Comparison of ENCODE assay signal across 29 cellular contexts in the genomic region with DNA sequence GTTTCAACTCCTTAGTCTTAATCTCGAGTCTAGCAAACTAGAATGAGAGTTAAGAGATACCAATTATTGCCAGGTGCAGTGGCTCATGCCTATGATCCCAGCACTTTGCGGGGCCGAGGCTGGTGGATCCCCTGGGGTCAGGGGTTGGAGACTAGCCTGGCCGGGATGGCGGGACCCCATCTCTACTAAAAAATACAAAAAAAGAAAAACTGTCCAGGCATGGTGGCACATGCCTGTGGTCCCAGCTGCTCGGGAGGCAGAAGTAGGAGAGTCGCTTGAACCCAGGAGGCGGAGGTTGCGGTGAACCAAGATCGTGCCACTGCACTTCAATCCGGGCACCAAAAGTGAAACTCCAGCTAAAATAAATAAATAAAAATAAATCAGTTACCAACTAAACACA.
"Had no signal": no experiment of that assay in that cellular context is flagged by ENCODE, and none has a peak within 500 bp of the region (broad histone marks: within the 10 kb centered on the region; RNA-seq: fewer than 3 reads in every experiment).

No MANE protein-coding gene starts in this region.

- H3K27me3 Mint-ChIP-seq: naive thymus-derived CD8-positive, alpha-beta T cell; progenitor cell of endocrine pancreas; stimulated activated naive B cell treated with anti-CD40 and anti-IgM and Interleukin-4, amounts not matched to agents 10 μg/mL and 1 μg/mL and 100 μg/mL, for 72 hours; stimulated activated naive CD8-positive, alpha-beta T cell treated with anti-CD3 and anti-CD28 coated beads, Interleukin-15, Interleukin-2, amounts not matched to agents 100 ng/mL and 50 ng/mL, for 24 hours had no signal

- H3K4me1 Mint-ChIP-seq: immature natural killer cell; naive thymus-derived CD8-positive, alpha-beta T cell; nephron; neural progenitor cell; stimulated activated naive B cell treated with anti-CD40 and anti-IgM and Interleukin-4, amounts not matched to agents 10 μg/mL and 1 μg/mL and 100 μg/mL, for 72 hours had no signal

- H3K27me3 ChIP-seq: neural progenitor cell, neutrophil, right atrium auricular region, right lobe of liver, suprapubic skin, tibial artery, upper lobe of right lung had no signal

- H3K9me3 Mint-ChIP-seq: nephron had no signal

- DNase-seq: hypothalamus; immature natural killer cell; left ventricle myocardium inferior; lower lobe of right lung; mammary epithelial cell; mesenchymal stem cell; naive thymus-derived CD8-positive, alpha-beta T cell; occipital lobe; stimulated activated CD4-positive, alpha-beta T cell treated with anti-CD3 and anti-CD28 coated beads, Interleukin-12 subunit alpha, Interleukin-12 subunit beta, amount 100 ng/mL, for 4 hours; stimulated activated CD4-positive, alpha-beta T cell treated with anti-CD3 and anti-CD28 coated beads, Interleukin-15, amount 100 ng/mL, for 24 hours; stimulated activated CD4-positive, alpha-beta T cell treated with anti-CD3 and anti-CD28 coated beads, Interleukin-2, amount 100 ng/mL, for 24 hours; stimulated activated CD4-positive, alpha-beta T cell treated with anti-CD3 and anti-CD28 coated beads, Interleukin-4, amount 100 ng/mL, for 1 hour; stimulated activated naive B cell treated with anti-CD40 and anti-IgM and Interleukin-4, amounts not matched to agents 10 μg/mL and 1 μg/mL and 100 μg/mL, for 72 hours; tibial artery; trophoblast cell; upper lobe of right lung had no signal

- H3K36me3 ChIP-seq: left ventricle myocardium inferior, lower lobe of right lung, neural progenitor cell, neutrophil, right atrium auricular region, right lobe of liver, suprapubic skin, thoracic aorta, tibial artery, upper lobe of right lung had no signal

- H3K27ac ChIP-seq: left ventricle myocardium inferior, lower lobe of right lung, neural progenitor cell, neutrophil, parathyroid adenoma, right atrium auricular region, right lobe of liver, suprapubic skin, thoracic aorta, tibial artery, upper lobe of right lung had no signal

- H3K9ac ChIP-seq: neural progenitor cell, parathyroid adenoma had no signal

- H3K4me3 Mint-ChIP-seq: immature natural killer cell; naive thymus-derived CD8-positive, alpha-beta T cell; nephron; neural progenitor cell; stimulated activated naive B cell treated with anti-CD40 and anti-IgM and Interleukin-4, amounts not matched to agents 10 μg/mL and 1 μg/mL and 100 μg/mL, for 72 hours; stimulated activated naive CD8-positive, alpha-beta T cell treated with anti-CD3 and anti-CD28 coated beads, Interleukin-15, Interleukin-2, amounts not matched to agents 100 ng/mL and 50 ng/mL, for 24 hours had no signal

- H3K4me2 ChIP-seq: neural progenitor cell, smooth muscle cell had no signal

- ATAC-seq: lower lobe of right lung; naive thymus-derived CD8-positive, alpha-beta T cell; right lobe of liver; stimulated activated naive B cell treated with anti-CD40 and anti-IgM and Interleukin-4, amounts not matched to agents 10 μg/mL and 1 μg/mL and 100 μg/mL, for 72 hours; upper lobe of right lung had no signal

- H3K4me3 ChIP-seq: left ventricle myocardium inferior, lower lobe of right lung, neural progenitor cell, right atrium auricular region, right lobe of liver, smooth muscle cell, suprapubic skin, thoracic aorta, tibial artery, upper lobe of right lung had no signal

- H3K9me3 ChIP-seq: neutrophil, right atrium auricular region, right lobe of liver, suprapubic skin, thoracic aorta, upper lobe of right lung had no signal

- FAIRE-seq: islet of Langerhans, urothelium cell line had no signal

- H3K36me3 Mint-ChIP-seq: stimulated activated naive B cell treated with anti-CD40 and anti-IgM and Interleukin-4, amounts not matched to agents 10 μg/mL and 1 μg/mL and 100 μg/mL, for 72 hours had no signal

- H3K79me2 ChIP-seq: parathyroid adenoma had no signal

- H3K4me1 ChIP-seq: left ventricle myocardium inferior, lower lobe of right lung, neural progenitor cell, parathyroid adenoma, right atrium auricular region, right lobe of liver, suprapubic skin, tibial artery, upper lobe of right lung had no signal

- H2AFZ ChIP-seq: neural progenitor cell, parathyroid adenoma had no signal

- H3K27ac Mint-ChIP-seq: immature natural killer cell; naive thymus-derived CD8-positive, alpha-beta T cell; nephron; neural progenitor cell; progenitor cell of endocrine pancreas; stimulated activated naive B cell treated with anti-CD40 and anti-IgM and Interleukin-4, amounts not matched to agents 10 μg/mL and 1 μg/mL and 100 μg/mL, for 72 hours; stimulated activated naive CD8-positive, alpha-beta T cell treated with anti-CD3 and anti-CD28 coated beads, Interleukin-15, Interleukin-2, amounts not matched to agents 100 ng/mL and 50 ng/mL, for 24 hours had no signal
